1 cellular context compared by ENCODE assay signal in the genomic region with DNA sequence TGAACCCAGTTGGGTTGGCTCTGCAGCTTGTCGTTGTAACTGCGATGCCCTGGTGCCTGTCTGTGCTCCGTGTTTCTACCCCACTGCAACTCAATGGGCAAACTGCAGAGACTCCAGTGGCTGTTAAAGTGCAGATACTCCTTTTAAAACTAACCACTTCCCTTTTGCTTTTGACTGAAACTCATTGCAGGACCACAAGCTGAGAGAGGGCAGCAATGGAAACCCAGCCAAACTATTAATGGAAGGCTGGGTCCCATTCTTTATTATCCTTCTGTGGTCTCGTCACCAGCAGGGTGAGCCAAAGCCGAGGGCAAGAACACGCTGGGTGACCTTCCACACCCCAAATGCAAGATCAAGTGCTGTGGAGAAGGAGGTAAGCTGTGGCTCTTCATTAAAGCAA.
TF ChIP-seq lines count a peak whose summit lies in the region.

No MANE protein-coding gene starts in this region.

TF ChIP-seq in GM12878, 131 proteins besides CTCF, POLR2A, EP300 and RAD21 (continued from another document):
- TF ChIP-seq ASH2L (IDR thresholded peaks at IDR 0.05; ENCODE audit: borderline replicate concordance, low read depth) (no peak), PML (IDR thresholded peaks at IDR 0.05; ENCODE audit: low read length) (no peak), IRF3 (IDR thresholded peaks at IDR 0.05) (no peak), HDAC6 (IDR thresholded peaks at IDR 0.05; ENCODE audit: unreplicated experiment) (no peak), KAT2A (conservative IDR thresholded peaks at IDR 0.05; ENCODE audit: control insufficient read depth, low read depth, low read length) (no peak), MYB (IDR thresholded peaks at IDR 0.05; ENCODE audit: borderline replicate concordance, low read depth, low read length) (no peak), TBL1XR1 (IDR thresholded peaks at IDR 0.05; ENCODE audit: low read depth, low read length) (no peak), NR2C1 (IDR thresholded peaks at IDR 0.05) (no peak), BRCA1 (IDR thresholded peaks at IDR 0.05; ENCODE audit: low read depth, low read length) (no peak), MAX (IDR thresholded peaks at IDR 0.05; ENCODE audit: low read depth, low read length) (no peak), RUNX3 (IDR thresholded peaks at IDR 0.05; ENCODE audit: low read length) (peak; percentile 93), CHD2 (IDR thresholded peaks at IDR 0.05; ENCODE audit: borderline replicate concordance, low read depth, low read length) (0 out of 2 replicates have a peak, but pooled peaks have one; percentile 16), SMC3 (IDR thresholded peaks at IDR 0.05; ENCODE audit: borderline replicate concordance, low read length) (no peak; the same call in 1 of the 2 replicates), SREBF2 (IDR thresholded peaks at IDR 0.05; ENCODE audit: low read length) (no peak), NBN (IDR thresholded peaks at IDR 0.05) (no peak), ESRRA (IDR thresholded peaks at IDR 0.05; ENCODE audit: low read length) (no peak), EGR1 (IDR thresholded peaks at IDR 0.05; ENCODE audit: borderline replicate concordance in 1 of 2, low read depth in 2 of 2, low read length in 2 of 2) (no peak), MLLT1 (IDR thresholded peaks at IDR 0.05) (0 out of 2 replicates have a peak, but pooled peaks have one; percentile 19), MEF2B (IDR thresholded peaks at IDR 0.05; ENCODE audit: partially characterized antibody, poor library complexity, severe bottlenecking) (peak; percentile 58), RCOR1 (conservative IDR thresholded peaks at IDR 0.05; ENCODE audit: low read depth, low read length) (no peak), BCL11A (IDR thresholded peaks at IDR 0.05; ENCODE audit: low read depth, low read length) (no peak; the same call in 1 of the 2 replicates), ZZZ3 (IDR thresholded peaks at IDR 0.05; ENCODE audit: control insufficient read depth, insufficient read length, low read depth) (no peak), SRF (IDR thresholded peaks at IDR 0.05; ENCODE audit: low read depth in 2 of 2, low read length in 2 of 2) (no peak), POLR2AphosphoS2 (IDR thresholded peaks at IDR 0.05; ENCODE audit: low read depth, low read length) (no peak), CEBPB (IDR thresholded peaks at IDR 0.05; ENCODE audit: borderline replicate concordance in 1 of 2, low read depth in 2 of 2, low read length in 2 of 2) (no peak), SP1 (IDR thresholded peaks at IDR 0.05; ENCODE audit: low read depth, low read length) (no peak), CREM (IDR thresholded peaks at IDR 0.05; ENCODE audit: low read depth) (no peak), KLF5 (IDR thresholded peaks at IDR 0.05; ENCODE audit: partially characterized antibody) (no peak), EED (IDR thresholded peaks at IDR 0.05; ENCODE audit: low read depth) (peak; percentile 80), SUZ12 (IDR thresholded peaks at IDR 0.05; ENCODE audit: unreplicated experiment) (no peak), JUND (IDR thresholded peaks at IDR 0.05; ENCODE audit: low read depth, low read length) (no peak), NR2F1 (conservative IDR thresholded peaks at IDR 0.05) (peak; percentile 70), ZNF274 (IDR thresholded peaks at IDR 0.05; ENCODE audit: insufficient read depth, insufficient read length) (no peak), JUNB (IDR thresholded peaks at IDR 0.05) (peak; percentile 52; the same call in 1 of the 2 replicates)
- TF ChIP-seq, protein P1, sequence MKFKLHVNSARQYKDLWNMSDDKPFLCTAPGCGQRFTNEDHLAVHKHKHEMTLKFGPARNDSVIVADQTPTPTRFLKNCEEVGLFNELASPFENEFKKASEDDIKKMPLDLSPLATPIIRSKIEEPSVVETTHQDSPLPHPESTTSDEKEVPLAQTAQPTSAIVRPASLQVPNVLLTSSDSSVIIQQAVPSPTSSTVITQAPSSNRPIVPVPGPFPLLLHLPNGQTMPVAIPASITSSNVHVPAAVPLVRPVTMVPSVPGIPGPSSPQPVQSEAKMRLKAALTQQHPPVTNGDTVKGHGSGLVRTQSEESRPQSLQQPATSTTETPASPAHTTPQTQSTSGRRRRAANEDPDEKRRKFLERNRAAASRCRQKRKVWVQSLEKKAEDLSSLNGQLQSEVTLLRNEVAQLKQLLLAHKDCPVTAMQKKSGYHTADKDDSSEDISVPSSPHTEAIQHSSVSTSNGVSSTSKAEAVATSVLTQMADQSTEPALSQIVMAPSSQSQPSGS (IDR thresholded peaks at IDR 0.05; ENCODE audit: low read length) = no peak
- TF ChIP-seq, protein P2, sequence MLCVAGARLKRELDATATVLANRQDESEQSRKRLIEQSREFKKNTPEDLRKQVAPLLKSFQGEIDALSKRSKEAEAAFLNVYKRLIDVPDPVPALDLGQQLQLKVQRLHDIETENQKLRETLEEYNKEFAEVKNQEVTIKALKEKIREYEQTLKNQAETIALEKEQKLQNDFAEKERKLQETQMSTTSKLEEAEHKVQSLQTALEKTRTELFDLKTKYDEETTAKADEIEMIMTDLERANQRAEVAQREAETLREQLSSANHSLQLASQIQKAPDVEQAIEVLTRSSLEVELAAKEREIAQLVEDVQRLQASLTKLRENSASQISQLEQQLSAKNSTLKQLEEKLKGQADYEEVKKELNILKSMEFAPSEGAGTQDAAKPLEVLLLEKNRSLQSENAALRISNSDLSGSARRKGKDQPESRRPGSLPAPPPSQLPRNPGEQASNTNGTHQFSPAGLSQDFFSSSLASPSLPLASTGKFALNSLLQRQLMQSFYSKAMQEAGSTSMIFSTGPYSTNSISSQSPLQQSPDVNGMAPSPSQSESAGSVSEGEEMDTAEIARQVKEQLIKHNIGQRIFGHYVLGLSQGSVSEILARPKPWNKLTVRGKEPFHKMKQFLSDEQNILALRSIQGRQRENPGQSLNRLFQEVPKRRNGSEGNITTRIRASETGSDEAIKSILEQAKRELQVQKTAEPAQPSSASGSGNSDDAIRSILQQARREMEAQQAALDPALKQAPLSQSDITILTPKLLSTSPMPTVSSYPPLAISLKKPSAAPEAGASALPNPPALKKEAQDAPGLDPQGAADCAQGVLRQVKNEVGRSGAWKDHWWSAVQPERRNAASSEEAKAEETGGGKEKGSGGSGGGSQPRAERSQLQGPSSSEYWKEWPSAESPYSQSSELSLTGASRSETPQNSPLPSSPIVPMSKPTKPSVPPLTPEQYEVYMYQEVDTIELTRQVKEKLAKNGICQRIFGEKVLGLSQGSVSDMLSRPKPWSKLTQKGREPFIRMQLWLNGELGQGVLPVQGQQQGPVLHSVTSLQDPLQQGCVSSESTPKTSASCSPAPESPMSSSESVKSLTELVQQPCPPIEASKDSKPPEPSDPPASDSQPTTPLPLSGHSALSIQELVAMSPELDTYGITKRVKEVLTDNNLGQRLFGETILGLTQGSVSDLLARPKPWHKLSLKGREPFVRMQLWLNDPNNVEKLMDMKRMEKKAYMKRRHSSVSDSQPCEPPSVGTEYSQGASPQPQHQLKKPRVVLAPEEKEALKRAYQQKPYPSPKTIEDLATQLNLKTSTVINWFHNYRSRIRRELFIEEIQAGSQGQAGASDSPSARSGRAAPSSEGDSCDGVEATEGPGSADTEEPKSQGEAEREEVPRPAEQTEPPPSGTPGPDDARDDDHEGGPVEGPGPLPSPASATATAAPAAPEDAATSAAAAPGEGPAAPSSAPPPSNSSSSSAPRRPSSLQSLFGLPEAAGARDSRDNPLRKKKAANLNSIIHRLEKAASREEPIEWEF (IDR thresholded peaks at IDR 0.05; ENCODE audit: insufficient replicate concordance, low read depth, low read length) = no peak
